ENCODE assay signal across 8 cellular contexts in genomic region chr1:68495532-68495931, GRCh38. TPM values are rescaled to one million over a fixed set of nuclear protein-coding genes. Genes with fewer than 3 reads are reported as not detected.
DNase-seq lines count a peak whose midpoint lies in the region; ATAC-seq and TF ChIP-seq lines count a peak whose summit lies in the region.

No MANE protein-coding gene starts in this region.

- TF ChIP-seq POLR2A in GM18505 (IDR thresholded peaks at IDR 0.05; ENCODE audit: borderline replicate concordance, extremely low read depth, insufficient read depth, insufficient read length) = no peak

- intact Hi-C loops in head of caudate nucleus (cut with DNase I) = no loop called here

- WGBS in mesenchymal stem cell = 20% methylated on average over 1 of the region's 3 CpGs

- no peak overlapping the region for H2AFZ ChIP-seq in mesenchymal stem cell (ENCODE audit: low read depth, low read length)

- H3K27ac ChIP-seq in VCaP (peak overlapping the region; percentile 76), mesenchymal stem cell (ENCODE audit: low read length, poor library complexity, severe bottlenecking) (no peak overlapping the region)

- no peak overlapping the region for H3K23ac ChIP-seq in mesenchymal stem cell (ENCODE audit: low read length in 2 of 2)

- no peaks in the 10 kb centered on the region for H3K36me3 ChIP-seq in mesenchymal stem cell (ENCODE audit: control insufficient read depth in 1 of 2, insufficient read depth in 2 of 2, low read depth in 1 of 2, low read length in 2 of 2)

- no peak for TF ChIP-seq CTCF in VCaP (conservative IDR thresholded peaks at IDR 0.05)

- no peaks in the 10 kb centered on the region for H3K4me1 ChIP-seq in mesenchymal stem cell (ENCODE audit: control insufficient read depth, insufficient read depth, low read depth, low read length)

- no peak overlapping the region for H3K14ac ChIP-seq in mesenchymal stem cell (ENCODE audit: low read length in 2 of 2)

- H3K9me3 ChIP-seq in mesenchymal stem cell (ENCODE audit: control insufficient read depth, low read length) = no peaks in the 10 kb centered on the region

- ATAC-seq in HG02885 (IDR thresholded peaks at IDR 0.05; ENCODE audit: poor library complexity, unreplicated experiment) = peak; percentile 0
- ATAC-seq in HG02884 (IDR thresholded peaks at IDR 0.05; ENCODE audit: unreplicated experiment) = no peak
- ATAC-seq in GM18505 (IDR thresholded peaks at IDR 0.05; ENCODE audit: unreplicated experiment) = no peak

- no peak overlapping the region for H2BK15ac ChIP-seq in mesenchymal stem cell (ENCODE audit: low read depth, poor library complexity, severe bottlenecking)

- no peak overlapping the region for H3K4ac ChIP-seq in mesenchymal stem cell (ENCODE audit: low read depth in 1 of 2, low read length in 2 of 2)

- H4K91ac ChIP-seq in mesenchymal stem cell (ENCODE audit: low read length) = no peak overlapping the region

- H4K8ac ChIP-seq in mesenchymal stem cell (ENCODE audit: low read length) = no peak overlapping the region

- H3K79me1 ChIP-seq in mesenchymal stem cell (replicated peaks; ENCODE audit: low read length, poor library complexity, severe bottlenecking) = peaks cover 8% of the 10 kb centered on the region

- peak overlapping the region in 1 of 2 experiments; percentile 99 for H3K4me3 ChIP-seq in mesenchymal stem cell (ENCODE audit: insufficient read depth in 1 of 2, low read depth in 1 of 2, low read length in 2 of 2)

- no peaks in the 10 kb centered on the region for H3K27me3 ChIP-seq in mesenchymal stem cell (ENCODE audit: control insufficient read depth in 1 of 2, insufficient read depth in 1 of 2, low read length in 2 of 2)

- peak overlapping the region; percentile 88 for H3K9ac ChIP-seq in mesenchymal stem cell (ENCODE audit: low read length)

- H2BK12ac ChIP-seq in mesenchymal stem cell (ENCODE audit: low read length in 2 of 2) = no peak overlapping the region

- H3K4me2 ChIP-seq in mesenchymal stem cell (ENCODE audit: low read length, poor library complexity, severe bottlenecking) = no peak overlapping the region

- no peak overlapping the region for H3K18ac ChIP-seq in mesenchymal stem cell (ENCODE audit: low read depth in 1 of 2, low read length in 2 of 2)

- H2AK5ac ChIP-seq in mesenchymal stem cell (ENCODE audit: low read length, severe bottlenecking) = no peak overlapping the region

- DNase-seq in DMS114 treated with DMSO at 0.1 percent for 48 hours (lab: John Stamatoyannopoulos, UW; ENCODE audit: unreplicated experiment) (peak; percentile 24), mesenchymal stem cell (peak; percentile 33), head of caudate nucleus (no peak), islet precursor cell (no peak)

- H2BK5ac ChIP-seq in mesenchymal stem cell (ENCODE audit: low read depth, low read length, poor library complexity, severe bottlenecking) = no peak overlapping the region

- H2BK120ac ChIP-seq in mesenchymal stem cell (ENCODE audit: low read depth, low read length) = no peak overlapping the region

RNA-seq across cellular contexts. Expression of gene DEPDC1, which starts 1.4 kb away (rescaled TPM):
- 3.1 TPM for polyA plus RNA-seq in mesenchymal stem cell (2013, experiment 1 of 2)
- polyA plus RNA-seq in mesenchymal stem cell (2013, experiment 2 of 2) = 3.9 TPM

RNA-seq across cellular contexts. Expression of gene RPE65, which starts 45.8 kb away (rescaled TPM):
- polyA plus RNA-seq in mesenchymal stem cell (2013, experiment 1 of 2) = 0.08 TPM
- 0.12 TPM for polyA plus RNA-seq in mesenchymal stem cell (2013, experiment 2 of 2)

Comparison
In these comparisons a context has a peak if more than half of its experiments do, and no peak if none do; other contexts are left out.
1. DNase-seq: peak in DMS114 treated with DMSO at 0.1 percent for 48 hours (single experiment) and mesenchymal stem cell (single experiment); none in head of caudate nucleus (0 of 42) and islet precursor cell (single experiment).